Comparison of ENCODE assay signal across 20 cellular contexts in the genomic region with DNA sequence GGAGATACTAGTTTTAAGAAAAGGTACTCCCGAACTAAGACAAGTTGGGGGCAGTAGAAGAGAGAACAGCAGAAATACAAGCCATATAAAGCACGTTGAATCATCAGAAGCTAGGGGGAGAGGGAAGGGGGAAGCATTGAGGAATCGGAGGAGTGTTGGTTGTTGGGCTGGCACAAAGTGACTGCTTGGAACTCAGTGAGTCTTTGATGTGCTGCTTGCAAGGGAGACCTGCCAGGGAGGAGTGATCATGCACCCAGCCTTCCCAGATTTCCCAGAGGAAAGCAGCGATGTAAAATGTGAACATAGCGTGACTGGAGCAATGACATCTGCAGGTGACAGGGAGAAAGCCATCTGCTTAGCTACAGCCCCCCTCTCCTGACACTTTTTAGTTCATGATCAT. TPM values are rescaled to one million over a fixed set of nuclear protein-coding genes. Genes with fewer than 3 reads are reported as not detected.
DNase-seq lines count a peak whose midpoint lies in the region; ATAC-seq, FAIRE-seq and TF ChIP-seq lines count a peak whose summit lies in the region.
"Had no signal": no experiment of that assay in that cellular context is flagged by ENCODE, and none has a peak within 500 bp of the region (broad histone marks: within the 10 kb centered on the region; RNA-seq: fewer than 3 reads in every experiment).

No MANE protein-coding gene starts in this region.

- no peaks in the 10 kb centered on the region for H3K9me3 ChIP-seq in ascending aorta
- H3K9me3 ChIP-seq in right cardiac atrium (ENCODE audit: control insufficient read depth, low read length), result no peaks in the 10 kb centered on the region
- no peaks in the 10 kb centered on the region for H3K9me3 ChIP-seq in stomach
- H3K9me3 ChIP-seq: BLaER1, ovary, thyroid gland had no signal

- H3K4me1 ChIP-seq in ascending aorta (peaks cover 12 to 81% of the 10 kb centered on the region in 2 donors), right cardiac atrium (ENCODE audit: control insufficient read depth, insufficient read depth, low read length) (peaks cover 9% of the 10 kb centered on the region), stomach (peaks cover 0 to 57% (median 24%) of the 10 kb centered on the region in 4 donors)
- H3K4me1 ChIP-seq: BLaER1 had no signal

- no peak for TF ChIP-seq EP300 in stomach (IDR thresholded peaks at IDR 0.05)

- intact Hi-C loops in Calu3 (cut with micrococcal nuclease; ENCODE audit: unreplicated experiment), result no loop called here
- intact Hi-C loops in ascending aorta (cut with DNase I), result loop anchor here (1.0 kb wide), 2 partner anchors 21 to 31 kb away; no protein-coding TSS in a partner anchor
- intact Hi-C loops in right cardiac atrium (cut with DNase I), result no loop called here
- intact Hi-C loops in stomach (cut with DNase I; ENCODE audit: low total_unique reads), result no loop called here

- no peak for DNase-seq in Calu3
- peak in 1 of 2 donors; percentile 90 for DNase-seq in ascending aorta (ENCODE audit: low spot score in 2 of 2)
- DNase-seq in right cardiac atrium, result no peak
- DNase-seq in stomach, result no peak
- DNase-seq in T-helper 1 cell, result no peak
- DNase-seq in activated CD8-positive, alpha-beta memory T cell treated with anti-CD3 and anti-CD28 coated beads for 24 hours, result no peak
- DNase-seq in D721Med (ENCODE audit: insufficient read length, low spot score), result no peak
- DNase-seq: activated CD4-positive, alpha-beta T cell treated with anti-CD3 and anti-CD28 coated beads for 1 hour; activated CD8-positive, alpha-beta memory T cell treated with anti-CD3 and anti-CD28 coated beads, Interleukin-2, amount 50 U/mL, for 4 hours; activated naive CD4-positive, alpha-beta T cell treated with anti-CD3 and anti-CD28 coated beads for 36 hours; DMS79; H7; NCI-H2081; ovary; stimulated activated CD4-positive, alpha-beta T cell treated with anti-CD3 and anti-CD28 coated beads, Interleukin-15, amount 100 ng/mL, for 24 hours; thyroid gland had no signal

- H3K27ac ChIP-seq in ascending aorta (peak overlapping the region; percentile 86 to 89), right cardiac atrium (ENCODE audit: low read length) (peak overlapping the region; percentile 22), stomach (peak overlapping the region in 4 of 5 donors; percentile 53 to 86 (median 78))
- H3K27ac ChIP-seq: BLaER1, ovary, thyroid gland had no signal

- no TSS peak for BruUV-seq in Calu3 (replicated peaks; lab: Mats Ljungman, UMichigan)

- CTCF ChIA-PET in Calu3 (lab: Charles Lee), result interaction anchor here (1.0 to 1.4 kb wide), 2 partner anchors 9 to 58 kb away, joined by 3 to 5 read pairs; no protein-coding TSS in a partner anchor

- H3K4me3 ChIP-seq in ascending aorta (no peak overlapping the region), right cardiac atrium (ENCODE audit: low read length) (no peak overlapping the region), stomach (no peak overlapping the region)
- H3K4me3 ChIP-seq: BLaER1, ovary, thyroid gland had no signal

- 76% methylated on average over 5 of the region's 5 CpGs for WGBS in right cardiac atrium
- WGBS in stomach, 5 donors, result 69 to 82% (median 73%) methylated on average over 5 of the region's 5 CpGs

- no peaks in the 10 kb centered on the region for H3K27me3 ChIP-seq in ascending aorta
- H3K27me3 ChIP-seq in right cardiac atrium (ENCODE audit: control insufficient read depth, insufficient read depth), result no peaks in the 10 kb centered on the region
- H3K27me3 ChIP-seq in stomach, result no peaks in the 10 kb centered on the region
- H3K27me3 ChIP-seq: BLaER1, ovary, thyroid gland had no signal

- H3K36me3 ChIP-seq in ascending aorta (no peaks in the 10 kb centered on the region), stomach (no peaks in the 10 kb centered on the region)
- H3K36me3 ChIP-seq: BLaER1, ovary, thyroid gland had no signal

- ATAC-seq in right cardiac atrium (peak in 1 of 2 donors; percentile 18), GM18858 (IDR thresholded peaks at IDR 0.05; ENCODE audit: unreplicated experiment) (no peak)

- H3K4me1 Mint-ChIP-seq in Calu3 (ENCODE audit: low read depth, unreplicated experiment), result peaks cover 50% of the 10 kb centered on the region

- TF ChIP-seq POLR2A in stomach (IDR thresholded peaks at IDR 0.05), result no peak

- H3K27me3 Mint-ChIP-seq in Calu3 (ENCODE audit: unreplicated experiment), result no peaks in the 10 kb centered on the region

- peak overlapping the region; percentile 3 for H3K27ac Mint-ChIP-seq in Calu3 (ENCODE audit: unreplicated experiment)
- H3K27ac Mint-ChIP-seq: activated naive CD4-positive, alpha-beta T cell treated with anti-CD3 and anti-CD28 coated beads for 36 hours; T-helper 1 cell treated with Interleukin-12 subunit alpha and Interleukin-12 subunit beta and Interleukin-4 antibody, amounts not matched to agents 30 μg/mL and 1 μg/mL, for 36 hours had no signal

- TF ChIP-seq CTCF in Calu3 (IDR thresholded peaks at IDR 0.05; ENCODE audit: unreplicated experiment) (no peak), ascending aorta (IDR thresholded peaks at IDR 0.05) (no peak), stomach (IDR thresholded peaks at IDR 0.05) (no peak), D721Med (IDR thresholded peaks at IDR 0.05; ENCODE audit: insufficient read depth, missing control alignments) (no peak)

- H3K9me3 Mint-ChIP-seq in Calu3 (ENCODE audit: low read depth, unreplicated experiment), result no peaks in the 10 kb centered on the region
- H3K9me3 Mint-ChIP-seq: activated naive CD4-positive, alpha-beta T cell treated with anti-CD3 and anti-CD28 coated beads for 36 hours; T-helper 1 cell treated with Interleukin-12 subunit alpha and Interleukin-12 subunit beta and Interleukin-4 antibody, amounts not matched to agents 30 μg/mL and 1 μg/mL, for 36 hours had no signal

- no peak for FAIRE-seq in D721Med (lab: Jason Lieb, UNC)
- FAIRE-seq: endometrium had no signal

- no peaks in the 10 kb centered on the region for H3K36me3 Mint-ChIP-seq in Calu3 (ENCODE audit: insufficient read depth, unreplicated experiment)

- no peak overlapping the region for H3K4me3 Mint-ChIP-seq in Calu3 (ENCODE audit: low read depth, unreplicated experiment)
- H3K4me3 Mint-ChIP-seq: activated naive CD4-positive, alpha-beta T cell treated with anti-CD3 and anti-CD28 coated beads for 36 hours; T-helper 1 cell treated with Interleukin-12 subunit alpha and Interleukin-12 subunit beta and Interleukin-4 antibody, amounts not matched to agents 30 μg/mL and 1 μg/mL, for 36 hours had no signal

RNA-seq across cellular contexts. Expression of gene SCHIP1, which starts 43.4 kb away (rescaled TPM):
- total RNA-seq in Calu3 (2022) (1.2 and 2.6 TPM in 2 replicates), ascending aorta (11.7 TPM), right cardiac atrium (10 to 100 TPM; 34.7 to 53.7 (median 44.0) TPM), stomach (10 to 100 TPM in 2 of 5 donors, 1 to 10 TPM in 1, not detected in 2; 7.1 to 21.0 (median 18.7) TPM)
- polyA plus RNA-seq in right cardiac atrium (61.0 TPM), stomach (1 to 10 TPM; 1.2 to 8.9 (median 1.7) TPM)
- total RNA-seq: activated naive CD4-positive, alpha-beta T cell treated with anti-CD3 and anti-CD28 coated beads for 36 hours had no signal

Comparison
In these comparisons a context has a peak if more than half of its experiments do, and no peak if none do; other contexts are left out.
1. H3K27ac ChIP-seq: peak in every context shown above with its lines; median percentile 88 in ascending aorta; 78 in stomach; 22 in right cardiac atrium.